Comparison of ENCODE assay signal across 30 cellular contexts in the genomic region with DNA sequence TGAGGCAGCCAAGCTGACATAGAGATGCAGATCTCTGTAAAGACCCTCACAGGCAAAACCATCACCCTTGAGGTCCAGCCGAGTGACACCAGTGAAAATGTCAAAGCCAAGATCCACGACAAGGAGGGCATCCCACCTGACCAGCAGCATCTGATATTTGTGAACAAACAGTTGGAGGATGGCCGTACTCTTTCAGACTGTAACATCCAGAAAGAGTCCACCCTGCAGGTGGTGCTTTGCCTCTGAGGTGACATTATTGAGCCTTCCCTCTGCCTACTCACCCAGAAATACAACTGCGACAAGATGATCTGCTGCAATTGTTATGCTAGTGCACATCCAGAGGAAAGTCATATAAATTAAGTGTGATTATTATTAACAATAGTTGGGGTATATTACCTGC.
"Had no signal": no experiment of that assay in that cellular context is flagged by ENCODE, and none has a peak within 500 bp of the region (broad histone marks: within the 10 kb centered on the region; RNA-seq: fewer than 3 reads in every experiment).

No MANE protein-coding gene starts in this region.

- ATAC-seq: activated CD4-positive, alpha-beta T cell treated with anti-CD3 and anti-CD28 coated beads for 36 hours; activated naive CD4-positive, alpha-beta T cell treated with anti-CD3 and anti-CD28 coated beads, Interleukin-2, amount 50 U/mL, for 72 hours; activated T-cell treated with anti-CD3 and anti-CD28 coated beads, Interleukin-2, amount 50 U/mL, for 4 hours; activated T-helper 17 cell treated with anti-CD3 and anti-CD28 coated beads, Interleukin-2, amount 50 U/mL, for 72 hours; body of pancreas; effector memory CD8-positive, alpha-beta T cell; foreskin keratinocyte; gastrocnemius medialis; heart left ventricle; T-helper 17 cell had no signal

- H3K27ac ChIP-seq: adrenal gland, body of pancreas, esophagus muscularis mucosa, foreskin keratinocyte, gastrocnemius medialis, heart left ventricle had no signal

- DNase-seq: activated CD4-positive, alpha-beta memory T cell treated with anti-CD3 and anti-CD28 coated beads for 36 hours; activated CD4-positive, alpha-beta T cell treated with anti-CD3 and anti-CD28 coated beads for 36 hours; activated CD4-positive, alpha-beta T cell treated with anti-CD3 and anti-CD28 coated beads, Interleukin-2, amount 10 ng/mL, durations not matched to agents 24 days and 14 days; activated CD4-positive, CD25-positive, alpha-beta regulatory T cell; activated CD4-positive, CD25-positive, alpha-beta regulatory T cell treated with anti-CD3 and anti-CD28 coated beads, Interleukin-2, amount 50 U/mL, for 72 hours; activated CD8-positive, alpha-beta memory T cell treated with anti-CD3 and anti-CD28 coated beads for 24 hours; activated effector memory CD4-positive, alpha-beta T cell treated with Interleukin-2 at 50 U/mL for 16 hours; activated gamma-delta T cell treated with Interleukin-2 at 50 U/mL for 16 hours; activated naive CD4-positive, alpha-beta T cell treated with Interleukin-2 at 50 U/mL for 16 hours; activated T-cell treated with anti-CD3 and anti-CD28 coated beads, Interleukin-2, amount 50 U/mL, for 4 hours; adrenal gland; amygdala; aorta; body of pancreas; cortex of kidney; dermis blood vessel endothelial cell; effector CD4-positive, alpha-beta T cell; effector memory CD8-positive, alpha-beta T cell; erythroblast; foreskin keratinocyte; gastrocnemius medialis; glutamatergic neuron; heart left ventricle; T-helper 1 cell; T-helper 17 cell; T1000 had no signal

- H3K27me3 Mint-ChIP-seq: activated CD4-positive, alpha-beta memory T cell treated with anti-CD3 and anti-CD28 coated beads for 36 hours; activated CD4-positive, alpha-beta T cell treated with anti-CD3 and anti-CD28 coated beads for 36 hours; activated CD4-positive, alpha-beta T cell treated with anti-CD3 and anti-CD28 coated beads, Interleukin-2, amount 10 ng/mL, durations not matched to agents 24 days and 14 days; activated T-helper 17 cell treated with anti-CD3 and anti-CD28 coated beads, Interleukin-2, amount 50 U/mL, for 72 hours; effector memory CD8-positive, alpha-beta T cell; T-helper 17 cell had no signal

- H3K9me3 Mint-ChIP-seq: activated CD4-positive, alpha-beta memory T cell treated with anti-CD3 and anti-CD28 coated beads for 36 hours; activated CD4-positive, alpha-beta T cell treated with anti-CD3 and anti-CD28 coated beads, Interleukin-2, amount 10 ng/mL, durations not matched to agents 24 days and 14 days; activated naive CD4-positive, alpha-beta T cell treated with anti-CD3 and anti-CD28 coated beads, Interleukin-2, amount 50 U/mL, for 72 hours; activated T-cell treated with anti-CD3 and anti-CD28 coated beads, Interleukin-2, amount 50 U/mL, for 4 hours; activated T-helper 17 cell treated with anti-CD3 and anti-CD28 coated beads, Interleukin-2, amount 50 U/mL, for 72 hours; effector memory CD8-positive, alpha-beta T cell; T-helper 2 cell treated with Interferon-gamma antibody and Interleukin-4, amounts not matched to agents 5 μg/mL and 100 μg/mL, for 36 hours had no signal

- H3K4me1 Mint-ChIP-seq: activated CD4-positive, alpha-beta T cell treated with anti-CD3 and anti-CD28 coated beads for 36 hours; activated CD4-positive, alpha-beta T cell treated with anti-CD3 and anti-CD28 coated beads, Interleukin-2, amount 10 ng/mL, durations not matched to agents 24 days and 14 days; activated T-helper 17 cell treated with anti-CD3 and anti-CD28 coated beads, Interleukin-2, amount 50 U/mL, for 72 hours; T-helper 17 cell had no signal

- H3K27me3 ChIP-seq: adrenal gland, body of pancreas, esophagus muscularis mucosa, foreskin keratinocyte, gastrocnemius medialis, heart left ventricle had no signal

- H3K4me3 Mint-ChIP-seq: activated CD4-positive, alpha-beta memory T cell treated with anti-CD3 and anti-CD28 coated beads for 36 hours; activated CD4-positive, alpha-beta T cell treated with anti-CD3 and anti-CD28 coated beads for 36 hours; activated CD4-positive, alpha-beta T cell treated with anti-CD3 and anti-CD28 coated beads, Interleukin-2, amount 10 ng/mL, durations not matched to agents 24 days and 14 days; activated T-cell treated with anti-CD3 and anti-CD28 coated beads, Interleukin-2, amount 50 U/mL, for 4 hours; activated T-helper 17 cell treated with anti-CD3 and anti-CD28 coated beads, Interleukin-2, amount 50 U/mL, for 72 hours; effector memory CD8-positive, alpha-beta T cell; T-helper 17 cell; T-helper 2 cell treated with Interferon-gamma antibody and Interleukin-4, amounts not matched to agents 5 μg/mL and 100 μg/mL, for 36 hours had no signal

- H3K4me3 ChIP-seq: adrenal gland, body of pancreas, esophagus muscularis mucosa, gastrocnemius medialis, heart left ventricle had no signal

- H3K27ac Mint-ChIP-seq: activated CD4-positive, alpha-beta memory T cell treated with anti-CD3 and anti-CD28 coated beads for 36 hours; activated CD4-positive, alpha-beta T cell treated with anti-CD3 and anti-CD28 coated beads for 36 hours; activated CD4-positive, alpha-beta T cell treated with anti-CD3 and anti-CD28 coated beads, Interleukin-2, amount 10 ng/mL, durations not matched to agents 24 days and 14 days; effector memory CD8-positive, alpha-beta T cell; T-helper 17 cell; T-helper 2 cell treated with Interferon-gamma antibody and Interleukin-4, amounts not matched to agents 5 μg/mL and 100 μg/mL, for 36 hours had no signal

- H3K4me1 ChIP-seq: adrenal gland, body of pancreas, esophagus muscularis mucosa, foreskin keratinocyte, gastrocnemius medialis, heart left ventricle had no signal
